In the genomic region with DNA sequence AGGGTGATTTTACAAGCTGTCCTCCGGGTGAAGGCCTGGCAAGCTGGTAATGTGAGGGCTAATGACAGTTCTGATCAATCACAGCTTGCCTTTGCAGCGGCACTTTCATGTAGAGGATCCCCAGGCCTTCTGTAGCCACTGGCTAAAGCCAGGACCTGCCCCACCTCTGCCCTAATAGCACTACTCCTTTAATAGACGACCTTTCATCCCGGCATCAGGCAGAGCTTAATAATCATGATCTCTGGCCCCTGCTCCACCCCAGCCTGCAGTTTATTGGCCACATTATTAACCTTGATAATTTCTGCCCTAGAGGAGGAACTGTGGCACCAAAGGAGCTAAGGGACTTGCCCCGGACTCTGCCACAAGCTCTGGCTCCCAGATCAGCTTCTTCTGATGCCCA, we compare ENCODE assay signal across 30 cellular contexts.
"Had no signal": no experiment of that assay in that cellular context is flagged by ENCODE, and none has a peak within 500 bp of the region (broad histone marks: within the 10 kb centered on the region; RNA-seq: fewer than 3 reads in every experiment).

No MANE protein-coding gene starts in this region.

- H3K27me3 ChIP-seq: brain microvascular endothelial cell, gastrocnemius medialis had no signal

- H3K27ac Mint-ChIP-seq: activated CD4-positive, alpha-beta memory T cell treated with anti-CD3 and anti-CD28 coated beads, Interleukin-2, amount 10 ng/mL, durations not matched to agents 7 days and 5 days; activated CD4-positive, alpha-beta T cell treated with anti-CD3 and anti-CD28 coated beads, Interleukin-2, amount 10 ng/mL, durations not matched to agents 7 days and 5 days; activated naive CD8-positive, alpha-beta T cell; activated T-helper 17 cell treated with anti-CD3 and anti-CD28 coated beads, Interleukin-2, amount 50 U/mL, for 72 hours; effector memory CD8-positive, alpha-beta T cell; WTC11 had no signal

- H3K9me3 Mint-ChIP-seq: activated T-helper 17 cell treated with anti-CD3 and anti-CD28 coated beads, Interleukin-2, amount 50 U/mL, for 72 hours; WTC11 had no signal

- DNase-seq: activated CD4-positive, alpha-beta memory T cell treated with anti-CD3 and anti-CD28 coated beads, Interleukin-2, amount 10 ng/mL, durations not matched to agents 7 days and 5 days; activated CD4-positive, alpha-beta T cell treated with anti-CD3 and anti-CD28 coated beads for 1 hour; activated CD4-positive, alpha-beta T cell treated with anti-CD3 and anti-CD28 coated beads for 4 hours; activated CD4-positive, alpha-beta T cell treated with anti-CD3 and anti-CD28 coated beads, Interleukin-2, amount 10 ng/mL, durations not matched to agents 7 days and 5 days; activated CD4-positive, alpha-beta T cell treated with anti-CD3 and anti-CD28 coated beads, Interleukin-2, amount 50 U/mL, for 4 hours; activated CD8-positive, alpha-beta memory T cell treated with anti-CD3 and anti-CD28 coated beads, Interleukin-2, amount 50 U/mL, for 48 hours; activated effector memory CD4-positive, alpha-beta T cell treated with Interleukin-2 at 50 U/mL for 16 hours; activated gamma-delta T cell treated with Interleukin-2 at 50 U/mL for 16 hours; activated naive CD4-positive, alpha-beta T cell treated with anti-CD3 and anti-CD28 coated beads, Interleukin-2, amount 50 U/mL, for 16 hours; activated naive CD4-positive, alpha-beta T cell treated with Interleukin-2 at 50 U/mL for 16 hours; activated T-cell treated with anti-CD3 and anti-CD28 coated beads for 4 hours; activated T-cell treated with anti-CD3 and anti-CD28 coated beads, Interleukin-2, amount 50 U/mL, for 4 hours; amniotic stem cell; anterior cingulate cortex; brain microvascular endothelial cell; cortex of kidney; dermis blood vessel endothelial cell; effector CD4-positive, alpha-beta T cell; effector memory CD8-positive, alpha-beta T cell; erythroblast; foreskin keratinocyte; gastrocnemius medialis; T-helper 2 cell had no signal

- H3K36me3 Mint-ChIP-seq: activated naive CD8-positive, alpha-beta T cell; WTC11 had no signal

- ATAC-seq: activated T-cell treated with anti-CD3 and anti-CD28 coated beads, Interleukin-2, amount 50 U/mL, for 4 hours; activated T-helper 17 cell treated with anti-CD3 and anti-CD28 coated beads, Interleukin-2, amount 50 U/mL, for 72 hours; effector memory CD8-positive, alpha-beta T cell; foreskin keratinocyte; gastrocnemius medialis; WTC11 had no signal

- H3K9me3 ChIP-seq: esophagus muscularis mucosa, gastrocnemius medialis had no signal

- H3K4me1 ChIP-seq: esophagus muscularis mucosa, foreskin keratinocyte, gastrocnemius medialis had no signal

- FAIRE-seq: astrocyte, bronchial epithelial cell, colon had no signal

- H3K36me3 ChIP-seq: brain microvascular endothelial cell, esophagus muscularis mucosa, gastrocnemius medialis had no signal

- H3K4me1 Mint-ChIP-seq: activated CD4-positive, alpha-beta memory T cell treated with anti-CD3 and anti-CD28 coated beads, Interleukin-2, amount 10 ng/mL, durations not matched to agents 7 days and 5 days; activated CD4-positive, alpha-beta T cell treated with anti-CD3 and anti-CD28 coated beads, Interleukin-2, amount 10 ng/mL, durations not matched to agents 7 days and 5 days; activated T-helper 17 cell treated with anti-CD3 and anti-CD28 coated beads, Interleukin-2, amount 50 U/mL, for 72 hours; WTC11 had no signal

- H3K27me3 Mint-ChIP-seq: activated CD4-positive, alpha-beta memory T cell treated with anti-CD3 and anti-CD28 coated beads, Interleukin-2, amount 10 ng/mL, durations not matched to agents 7 days and 5 days; activated CD4-positive, alpha-beta T cell treated with anti-CD3 and anti-CD28 coated beads, Interleukin-2, amount 10 ng/mL, durations not matched to agents 7 days and 5 days; activated naive CD8-positive, alpha-beta T cell; activated T-helper 17 cell treated with anti-CD3 and anti-CD28 coated beads, Interleukin-2, amount 50 U/mL, for 72 hours; effector memory CD8-positive, alpha-beta T cell had no signal

- H3K27ac ChIP-seq: brain microvascular endothelial cell, esophagus muscularis mucosa, foreskin keratinocyte, gastrocnemius medialis had no signal

- H3K4me3 ChIP-seq: esophagus muscularis mucosa, gastrocnemius medialis had no signal

- H3K4me3 Mint-ChIP-seq: activated CD4-positive, alpha-beta memory T cell treated with anti-CD3 and anti-CD28 coated beads, Interleukin-2, amount 10 ng/mL, durations not matched to agents 7 days and 5 days; activated CD4-positive, alpha-beta T cell treated with anti-CD3 and anti-CD28 coated beads, Interleukin-2, amount 10 ng/mL, durations not matched to agents 7 days and 5 days; activated naive CD8-positive, alpha-beta T cell; activated T-cell treated with anti-CD3 and anti-CD28 coated beads, Interleukin-2, amount 50 U/mL, for 4 hours; activated T-helper 17 cell treated with anti-CD3 and anti-CD28 coated beads, Interleukin-2, amount 50 U/mL, for 72 hours; effector memory CD8-positive, alpha-beta T cell; WTC11 had no signal
